ENCODE assay signal across 7 cellular contexts in the genomic region with DNA sequence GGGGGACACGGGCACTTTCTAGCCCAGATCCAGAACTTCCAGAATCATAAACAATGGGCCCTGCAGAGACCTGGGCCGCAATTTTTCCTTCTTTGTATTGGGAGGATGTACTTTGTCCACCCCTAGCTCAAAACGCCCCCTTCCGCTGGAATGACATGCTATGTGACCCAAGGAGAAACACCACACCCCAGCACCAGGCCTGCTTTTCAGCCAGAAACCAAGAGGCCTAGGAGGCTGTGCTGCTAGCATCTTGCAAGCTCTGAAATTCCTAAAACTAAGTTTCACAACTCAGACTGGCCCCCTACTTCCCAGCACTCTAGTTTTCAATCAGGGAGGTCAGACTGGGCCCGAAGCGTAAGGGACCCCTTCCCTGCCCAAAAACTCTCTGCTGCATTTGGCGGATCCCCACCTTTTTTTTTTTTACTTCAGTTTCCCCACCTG. TPM values are rescaled to one million over a fixed set of nuclear protein-coding genes. Genes with fewer than 3 reads are reported as not detected.
A peak's percentile ranks its signal among the peaks of the same experiment; 100 is the strongest.
DNase-seq lines count a peak whose midpoint lies in the region; ATAC-seq and TF ChIP-seq lines count a peak whose summit lies in the region.

No MANE protein-coding gene starts in this region.

- no peaks in the 10 kb centered on the region for H3K27me3 Mint-ChIP-seq in memory B cell

- H3K4me1 ChIP-seq in tibial artery = peaks cover 0 to 39% (median 29%) of the 10 kb centered on the region in 4 donors

- peak overlapping the region; percentile 81 for H3K4me3 Mint-ChIP-seq in memory B cell

- H3K9me3 Mint-ChIP-seq in memory B cell = no peaks in the 10 kb centered on the region

- no peaks in the 10 kb centered on the region for H3K36me3 ChIP-seq in tibial artery

- H3K36me3 Mint-ChIP-seq in memory B cell = peaks cover 2% of the 10 kb centered on the region

- intact Hi-C loops in dorsolateral prefrontal cortex (cut with DNase I) (loop anchor here in 1 of 2 donors (5.0 kb wide), 1 partner anchor 115 kb away; no protein-coding TSS in a partner anchor), tibial artery (cut with DNase I; ENCODE audit: low total_unique reads) (loop anchor here (5.0 kb wide), 1 partner anchor 115 kb away; no protein-coding TSS in a partner anchor), head of caudate nucleus (cut with DNase I) (loop anchor here (2.0 kb wide), 1 partner anchor 40 kb away; no protein-coding TSS in a partner anchor)

- H3K4me1 Mint-ChIP-seq in memory B cell = peaks cover 22% of the 10 kb centered on the region

- DNase-seq in ELF-1 (ENCODE audit: low read depth, low spot score) = peak; percentile 79
- peak; percentile 57 to 76 for DNase-seq in HL-60 (ENCODE audit: low read depth in 1 of 2, low spot score in 1 of 2)
- peak; percentile 36 for DNase-seq in SK-MEL-5 (ENCODE audit: low read depth, low spot score)
- DNase-seq in dorsolateral prefrontal cortex = no peak
- no peak for DNase-seq in memory B cell (ENCODE audit: low spot score in 2 of 2)
- DNase-seq in tibial artery = peak in 1 of 2 donors; percentile 60
- no peak for DNase-seq in head of caudate nucleus

- peak overlapping the region; percentile 1 for H3K27ac Mint-ChIP-seq in memory B cell

- H3K27me3 ChIP-seq in HL-60 (ENCODE audit: insufficient read depth, poor library complexity, severe bottlenecking) = no peaks in the 10 kb centered on the region
- H3K27me3 ChIP-seq in dorsolateral prefrontal cortex = no peaks in the 10 kb centered on the region
- no peaks in the 10 kb centered on the region for H3K27me3 ChIP-seq in tibial artery

- H3K4me3 ChIP-seq in HL-60 (replicated peaks; ENCODE audit: insufficient read depth, low read length) = peak overlapping the region; percentile 81
- peak overlapping the region; percentile 60 to 96 (median 84) for H3K4me3 ChIP-seq in dorsolateral prefrontal cortex
- peak overlapping the region; percentile 72 to 85 for H3K4me3 ChIP-seq in tibial artery

- TF ChIP-seq CTCF in HL-60 (IDR thresholded peaks at IDR 0.05; ENCODE audit: insufficient read depth, low read length) (peak; percentile 14), dorsolateral prefrontal cortex (IDR thresholded peaks at IDR 0.05 in 54 of 56, conservative IDR thresholded peaks at IDR 0.05 in 2 of 56; ENCODE audit: low read depth in 1 of 56, partially characterized antibody in 56 of 56) (no peak), tibial artery (IDR thresholded peaks at IDR 0.05) (no peak)

- H3K9me3 ChIP-seq in tibial artery = no peaks in the 10 kb centered on the region

- in situ Hi-C loops in SK-MEL-5 (cut with HindIII; ENCODE audit: low pct_unique_long_range_greater_than_20kb, low sequenced_read_pairs) = no loop called here

- no peak for ATAC-seq in memory B cell (ENCODE audit: low read depth)

- peak overlapping the region; percentile 92 for H3K27ac ChIP-seq in HL-60 (replicated peaks)
- peak overlapping the region in 56 of 59 donors; percentile 13 to 98 (median 94) for H3K27ac ChIP-seq in dorsolateral prefrontal cortex
- peak overlapping the region; percentile 84 to 90 for H3K27ac ChIP-seq in tibial artery

RNA-seq across cellular contexts. Expression of a gene that starts 0.5 kb away (rescaled TPM):
- total RNA-seq in SK-MEL-5 (2014; rRNA removed; shearing (Covaris generic)) = 221 and 250 TPM in 2 replicates
- 308 and 318 TPM in 2 replicates for polyA plus RNA-seq in SK-MEL-5 (2015; cell fraction: cytosol; rRNA removed)
- polyA plus RNA-seq in SK-MEL-5 (2015; cell fraction: nucleus; rRNA removed) = 83.4 and 96.2 TPM in 2 replicates
- total RNA-seq in dorsolateral prefrontal cortex = 100 to 1,000 TPM in 6 of 120 experiments, 10 to 100 TPM in 114; 46.4 to 115 (median 74.8) TPM

RNA-seq across cellular contexts. Expression of a gene that starts 18.1 kb away (rescaled TPM):
- 8.1 and 10.5 TPM in 2 replicates for total RNA-seq in SK-MEL-5 (2014; rRNA removed; shearing (Covaris generic))
- polyA plus RNA-seq in SK-MEL-5 (2015; cell fraction: cytosol; rRNA removed) = 8.1 and 16.6 TPM in 2 replicates
- polyA plus RNA-seq in SK-MEL-5 (2015; cell fraction: nucleus; rRNA removed) = 18.1 and 24.7 TPM in 2 replicates
- total RNA-seq in dorsolateral prefrontal cortex = 10 to 100 TPM; 20.4 to 93.6 (median 37.7) TPM

RNA-seq across cellular contexts. Expression of a gene that starts 40.9 kb away (rescaled TPM):
- 21.7 and 29.2 TPM in 2 replicates for total RNA-seq in SK-MEL-5 (2014; rRNA removed; shearing (Covaris generic))
- polyA plus RNA-seq in SK-MEL-5 (2015; cell fraction: cytosol; rRNA removed) = 87.2 and 101 TPM in 2 replicates
- 15.6 and 20.1 TPM in 2 replicates for polyA plus RNA-seq in SK-MEL-5 (2015; cell fraction: nucleus; rRNA removed)
- 100 to 1,000 TPM; 163 to 440 (median 240) TPM for total RNA-seq in dorsolateral prefrontal cortex

RNA-seq across cellular contexts. Expression of a gene that starts 48.1 kb away (rescaled TPM):
- total RNA-seq in SK-MEL-5 (2014; rRNA removed; shearing (Covaris generic)) = 0.08 TPM in 1 of 2 replicates, not detected in the other
- 0.07 TPM in 1 of 2 replicates, not detected in the other for polyA plus RNA-seq in SK-MEL-5 (2015; cell fraction: cytosol; rRNA removed)
- polyA plus RNA-seq in SK-MEL-5 (2015; cell fraction: nucleus; rRNA removed) = 0.53 and 0.83 TPM in 2 replicates
- 10 to 100 TPM in 1 of 120 experiments, 1 to 10 TPM in 119; 1.8 to 14.5 (median 4.1) TPM for total RNA-seq in dorsolateral prefrontal cortex

Comparison
In these comparisons a context has a peak if more than half of its experiments do, and no peak if none do; other contexts are left out.
1. DNase-seq: peak in ELF-1 (single experiment), HL-60 (2 of 2) and SK-MEL-5 (single experiment); none in dorsolateral prefrontal cortex (0 of 10), memory B cell (0 of 2) and head of caudate nucleus (0 of 42).
2. Peak in every context shown above with its lines, with median percentiles within 50 percentile points of each other: H3K27ac ChIP-seq and H3K4me3 ChIP-seq.